ENCODE assay signal across 10 cellular contexts in genomic region chr22:37626556-37627075, GRCh38. TPM values are rescaled to one million over a fixed set of nuclear protein-coding genes. Genes with fewer than 3 reads are reported as not detected.
DNase-seq lines count a peak whose midpoint lies in the region; ATAC-seq and TF ChIP-seq lines count a peak whose summit lies in the region.
"Had no signal": no experiment of that assay in that cellular context is flagged by ENCODE, and none has a peak within 500 bp of the region (broad histone marks: within the 10 kb centered on the region; RNA-seq: fewer than 3 reads in every experiment).

No MANE protein-coding gene starts in this region.

- no peak overlapping the region for H3T11ph ChIP-seq in H9 (ENCODE audit: low read length)

- peak overlapping the region; percentile 59 for H3K27ac ChIP-seq in HL-60 (replicated peaks)
- peak overlapping the region; percentile 15 for H3K27ac ChIP-seq in hepatocyte
- H3K27ac ChIP-seq in spleen: peak overlapping the region; percentile 73 to 96 (median 83)
- no peak overlapping the region for H3K27ac ChIP-seq in H9 (ENCODE audit: insufficient read length, low read depth, low read length)

- H4K8ac ChIP-seq in H9 (replicated peaks; ENCODE audit: insufficient read length, low read depth, low read length): no peak overlapping the region

- no peak overlapping the region for H3K4ac ChIP-seq in H9 (ENCODE audit: low read depth, low read length)

- no peak overlapping the region for H2BK12ac ChIP-seq in H9 (ENCODE audit: insufficient read length, low read depth, low read length)

- H3K27me3 ChIP-seq in HL-60 (ENCODE audit: insufficient read depth, poor library complexity, severe bottlenecking) (no peaks in the 10 kb centered on the region), hepatocyte (no peaks in the 10 kb centered on the region), spleen (replicated peaks in 1 of 7) (no peaks in the 10 kb centered on the region), H9 (ENCODE audit: insufficient read depth, low read length) (no peaks in the 10 kb centered on the region)

- H3K4me1 ChIP-seq in hepatocyte (ENCODE audit: insufficient read depth): peaks cover 17% of the 10 kb centered on the region
- H3K4me1 ChIP-seq in spleen: peaks cover 36 to 77% (median 60%) of the 10 kb centered on the region in 6 donors
- H3K4me1 ChIP-seq in H9 (ENCODE audit: insufficient read depth, low read length): peaks cover 2% of the 10 kb centered on the region; the same call in 1 of the 2 replicates

- no peak overlapping the region for H3K14ac ChIP-seq in H9 (ENCODE audit: insufficient read depth, low read length)

- no peak overlapping the region for H2AFZ ChIP-seq in hepatocyte
- no peak overlapping the region for H2AFZ ChIP-seq in H9 (ENCODE audit: low read length)

- 82% methylated on average over 13 of the region's 13 CpGs for WGBS in hepatocyte (ENCODE audit: low lambda C conversion rate, missing lambda C conversion rate)
- 61 to 76% (median 74%) methylated on average over 13 of the region's 13 CpGs for WGBS in spleen, 5 donors
- no CpG with 5 or more reads among the region's 13 CpGs for WGBS in H9 (ENCODE audit: extremely low coverage, insufficient read length, low lambda C conversion rate)

- H3K23ac ChIP-seq in H9 (ENCODE audit: insufficient read length, low read depth, low read length): no peak overlapping the region

- H3K79me1 ChIP-seq in H9 (ENCODE audit: insufficient read depth, low read depth, low read length, poor library complexity, severe bottlenecking): no peaks in the 10 kb centered on the region

- H3K18ac ChIP-seq in H9 (ENCODE audit: insufficient read length, low read depth, low read length): no peak overlapping the region

- no peaks in the 10 kb centered on the region for H3K79me2 ChIP-seq in hepatocyte
- no peaks in the 10 kb centered on the region for H3K79me2 ChIP-seq in H9 (ENCODE audit: insufficient read depth, low read length)

- no peaks in the 10 kb centered on the region for H3K9me2 ChIP-seq in hepatocyte (replicated peaks; ENCODE audit: insufficient read depth)

- H3K4me3 ChIP-seq in HL-60 (replicated peaks; ENCODE audit: insufficient read depth, low read length) (no peak overlapping the region), hepatocyte (no peak overlapping the region), spleen (no peak overlapping the region)

- no peaks in the 10 kb centered on the region for H4K20me1 ChIP-seq in hepatocyte (ENCODE audit: insufficient read depth, poor library complexity, severe bottlenecking)
- no peaks in the 10 kb centered on the region for H4K20me1 ChIP-seq in H9 (ENCODE audit: control insufficient read depth, insufficient read depth, insufficient read length)

- H4K5ac ChIP-seq in H9 (ENCODE audit: insufficient read length, low read depth, low read length): no peak overlapping the region

- no peak for TF ChIP-seq POLR2A in spleen (IDR thresholded peaks at IDR 0.05)

- no peak overlapping the region for H2BK5ac ChIP-seq in H9 (ENCODE audit: insufficient read length, low read length)

- CTCF ChIA-PET in T-cell (lab: Charles Lee): interaction anchor here in 1 of 2 donors (0.8 to 2.5 kb wide), 4 partner anchors 11 to 236 kb away, joined by 3 to 12 read pairs (median 4); partner anchors contain the start of gene GGA1

- ATAC-seq in T-cell (replicated peaks in 1 of 4) (no peak), HG03442 (IDR thresholded peaks at IDR 0.05; ENCODE audit: unreplicated experiment) (no peak)

- no peaks in the 10 kb centered on the region for H3K23me2 ChIP-seq in H9 (ENCODE audit: insufficient read length, low read depth, low read length, poor library complexity, severe bottlenecking)

- H3K4me1 Mint-ChIP-seq in T-cell (peaks cover 54 to 68% (median 59%) of the 10 kb centered on the region in 3 donors), H9 (peaks cover 2 to 5% of the 10 kb centered on the region in 2 experiments)

- no peaks in the 10 kb centered on the region for H3K9me3 Mint-ChIP-seq in T-cell
- no peaks in the 10 kb centered on the region; a peak in 1 of 5 replicates for H3K9me3 Mint-ChIP-seq in H9

- H2BK20ac ChIP-seq in H9 (ENCODE audit: low read depth, low read length, poor library complexity, severe bottlenecking): no peak overlapping the region

- no peak overlapping the region for H3K9ac ChIP-seq in H9 (ENCODE audit: extremely low read depth, insufficient read length, low read length)

- no peak overlapping the region for H4K91ac ChIP-seq in H9 (ENCODE audit: insufficient read length, low read depth, low read length)

- peak overlapping the region; percentile 93 to 95 for H3K27ac Mint-ChIP-seq in T-cell
- peak overlapping the region in 1 of 3 experiments; percentile 81; a peak in 3 of 7 replicates for H3K27ac Mint-ChIP-seq in H9

- H3K4me2 ChIP-seq in hepatocyte: no peak overlapping the region
- H3K4me2 ChIP-seq in H9 (ENCODE audit: insufficient read depth, insufficient read length, low read length): no peak overlapping the region

- intact Hi-C loops in spleen (cut with DNase I; ENCODE audit: low total_unique reads): no loop called here

- H3K27me3 Mint-ChIP-seq in T-cell (no peaks in the 10 kb centered on the region), H9 (ENCODE audit: low read depth) (no peaks in the 10 kb centered on the region; the same call in 1 of the 2 replicates)

- H3K36me3 Mint-ChIP-seq in T-cell (peaks cover 7% of the 10 kb centered on the region), H9 (ENCODE audit: insufficient read depth in 1 of 3, low read depth in 3 of 3) (peaks cover 3 to 25% (median 21%) of the 10 kb centered on the region in 3 experiments; a peak in 6 of 7 replicates)

- H3K9me3 ChIP-seq in hepatocyte (ENCODE audit: low read depth): no peaks in the 10 kb centered on the region
- no peaks in the 10 kb centered on the region for H3K9me3 ChIP-seq in spleen
- H3K9me3 ChIP-seq in H9 (ENCODE audit: control insufficient read depth, low read depth, low read length): no peaks in the 10 kb centered on the region

- TF ChIP-seq CTCF in HL-60 (IDR thresholded peaks at IDR 0.05; ENCODE audit: insufficient read depth, low read length) (no peak), hepatocyte (IDR thresholded peaks at IDR 0.05; ENCODE audit: poor library complexity) (no peak), spleen (IDR thresholded peaks at IDR 0.05 in 8 of 11, conservative IDR thresholded peaks at IDR 0.05 in 3 of 11) (no peak), H9 (conservative IDR thresholded peaks at IDR 0.05) (no peak)

- H2AK5ac ChIP-seq in H9 (ENCODE audit: insufficient read length, low read length): no peak overlapping the region

- no peak overlapping the region for H2BK15ac ChIP-seq in H9 (ENCODE audit: low read depth, low read length)

- H2BK120ac ChIP-seq in H9 (ENCODE audit: low read depth, low read length, poor library complexity, severe bottlenecking): no peak overlapping the region

- H3K56ac ChIP-seq in H9 (ENCODE audit: insufficient read length, low read depth, low read length): no peak overlapping the region

- DNase-seq in HL-60 (ENCODE audit: low read depth in 1 of 2, low spot score in 1 of 2): no peak
- DNase-seq in T-cell: no peak
- no peak for DNase-seq in hepatocyte (ENCODE audit: low spot score)
- no peak for DNase-seq in spleen
- no peak for DNase-seq in H9
- DNase-seq in AG20443 (ENCODE audit: low spot score): no peak
- DNase-seq: effector CD8-positive, alpha-beta T cell; NCI-H187 treated with DMSO at 0.1 percent for 48 hours; SIG-M5 had no signal

- H3K4me3 Mint-ChIP-seq in T-cell: peak overlapping the region; percentile 43 to 78 (median 46)
- H3K4me3 Mint-ChIP-seq in H9: no peak overlapping the region

- POLR2A ChIA-PET in T-cell (lab: Charles Lee): interaction anchor here in 1 of 2 donors (1.7 kb wide), 1 partner anchor 17 kb away, joined by 4 read pairs; no protein-coding TSS in a partner anchor

- H3K36me3 ChIP-seq in hepatocyte (replicated peaks; ENCODE audit: insufficient read depth, low read depth): no peaks in the 10 kb centered on the region
- peaks cover 0 to 87% (median 31%) of the 10 kb centered on the region in 6 donors for H3K36me3 ChIP-seq in spleen

RNA-seq across cellular contexts. Expression of gene SH3BP1, which starts 12.9 kb away (rescaled TPM):
- total RNA-seq in T-cell: 100 to 1,000 TPM in 1 of 5 donors, 10 to 100 TPM in 4; 91.3 to 111 (median 93.6) TPM
- 6.4 and 14.0 TPM in 2 replicates for total RNA-seq in hepatocyte
- polyA plus RNA-seq in hepatocyte: 12.3 and 21.6 TPM in 2 replicates
- total RNA-seq in spleen: 10 to 100 TPM; 38.0 to 78.9 (median 61.2) TPM
- 10 to 100 TPM; 17.7 to 51.7 (median 35.2) TPM for polyA plus RNA-seq in spleen
- total RNA-seq in H9 (2021): 33.6 and 35.1 TPM in 2 replicates

RNA-seq across cellular contexts. Expression of gene GGA1, which starts 18.0 kb away (rescaled TPM):
- total RNA-seq in T-cell (100 to 1,000 TPM in 2 of 5 donors, 10 to 100 TPM in 3; 83.8 to 105 (median 97.7) TPM), hepatocyte (25.5 and 30.2 TPM in 2 replicates), spleen (100 to 1,000 TPM in 1 of 7 donors, 10 to 100 TPM in 6; 67.6 to 115 (median 82.6) TPM), H9 (2021) (56.0 and 61.7 TPM in 2 replicates)
- polyA plus RNA-seq in hepatocyte (51.5 and 75.3 TPM in 2 replicates), spleen (100 to 1,000 TPM in 2 of 3 donors, 10 to 100 TPM in 1; 43.4 to 134 (median 121) TPM)

RNA-seq across cellular contexts. Expression of gene PDXP, which starts 31.9 kb away (rescaled TPM):
- total RNA-seq in T-cell (10 to 100 TPM in 3 of 5 donors, 1 to 10 TPM in 2; 3.1 to 11.3 (median 10.7) TPM), hepatocyte (15.0 and 18.3 TPM in 2 replicates), spleen (10 to 100 TPM in 5 of 7 donors, 1 to 10 TPM in 2; 9.3 to 17.8 (median 11.2) TPM), H9 (2021) (38.9 and 41.0 TPM in 2 replicates)
- polyA plus RNA-seq in hepatocyte (25.0 and 27.6 TPM in 2 replicates), spleen (10 to 100 TPM; 14.7 to 26.6 (median 15.4) TPM)

RNA-seq across cellular contexts. Expression of gene LGALS2, which starts 46.7 kb away (rescaled TPM):
- total RNA-seq in T-cell (1 to 10 TPM in 1 of 5 donors, under 1 TPM in 1, not detected in 3; 0.63 to 1.4 TPM), hepatocyte (60.1 and 80.9 TPM in 2 replicates), spleen (10 to 100 TPM in 5 of 7 donors, 1 to 10 TPM in 1, not detected in 1; 3.9 to 22.8 (median 12.8) TPM), H9 (2021) (not detected in 2 replicates)
- polyA plus RNA-seq in hepatocyte (115 and 125 TPM in 2 replicates), spleen (10 to 100 TPM; 21.1 to 41.8 (median 25.5) TPM)

RNA-seq across cellular contexts. Expression of gene LGALS1, which starts 48.8 kb away (rescaled TPM):
- total RNA-seq in T-cell: 100 to 1,000 TPM in 2 of 5 donors, 10 to 100 TPM in 3; 39.5 to 206 (median 99.2) TPM
- total RNA-seq in hepatocyte: 780 and 875 TPM in 2 replicates
- polyA plus RNA-seq in hepatocyte: 565 and 568 TPM in 2 replicates
- total RNA-seq in spleen: 100 to 1,000 TPM; 158 to 544 (median 389) TPM
- polyA plus RNA-seq in spleen: 100 to 1,000 TPM; 371 to 519 (median 445) TPM
- total RNA-seq in H9 (2021): 32.8 and 33.6 TPM in 2 replicates

Comparison
In these comparisons a context has a peak if more than half of its experiments do, and no peak if none do; other contexts are left out.
1. H3K4me3 Mint-ChIP-seq: peak in T-cell (3 of 3); none in H9 (0 of 2).